17 cellular contexts compared by ENCODE assay signal in genomic region chr11:114397349-114397982, GRCh38. TPM values are rescaled to one million over a fixed set of nuclear protein-coding genes. Genes with fewer than 3 reads are reported as not detected.
A peak's percentile ranks its signal among the peaks of the same experiment; 100 is the strongest.
DNase-seq lines count a peak whose midpoint lies in the region; ATAC-seq and TF ChIP-seq lines count a peak whose summit lies in the region.
"Had no signal": no experiment of that assay in that cellular context is flagged by ENCODE, and none has a peak within 500 bp of the region (broad histone marks: within the 10 kb centered on the region; RNA-seq: fewer than 3 reads in every experiment).

No MANE protein-coding gene starts in this region.

- no peaks in the 10 kb centered on the region for H3K27me3 ChIP-seq in PC-3 (ENCODE audit: low read length)

- no peaks in the 10 kb centered on the region for H3K27me3 Mint-ChIP-seq in activated naive CD4-positive, alpha-beta T cell treated with anti-CD3 and anti-CD28 coated beads, Interleukin-2, amount 50 U/mL, for 24 hours
- no peaks in the 10 kb centered on the region for H3K27me3 Mint-ChIP-seq in type B pancreatic cell
- H3K27me3 Mint-ChIP-seq: natural killer cell treated with Interleukin-12 subunit alpha and Interleukin-12 subunit beta and Interleukin-15 and Interleukin-18, amount 100 ng/mL, for 72 hours; progenitor cell of endocrine pancreas had no signal

- no peak overlapping the region for H3K9ac ChIP-seq in PC-3 (ENCODE audit: low read length)

- peaks cover 40% of the 10 kb centered on the region for H3K79me2 ChIP-seq in PC-3 (ENCODE audit: low read length)

- H3K27ac Mint-ChIP-seq in activated naive CD4-positive, alpha-beta T cell treated with anti-CD3 and anti-CD28 coated beads, Interleukin-2, amount 50 U/mL, for 24 hours: peak overlapping the region; percentile 76
- H3K27ac Mint-ChIP-seq in type B pancreatic cell: peak overlapping the region; percentile 29
- H3K27ac Mint-ChIP-seq: progenitor cell of endocrine pancreas had no signal

- H3K4me1 Mint-ChIP-seq in activated naive CD4-positive, alpha-beta T cell treated with anti-CD3 and anti-CD28 coated beads, Interleukin-2, amount 50 U/mL, for 24 hours: peaks cover 40% of the 10 kb centered on the region
- peaks cover 16% of the 10 kb centered on the region for H3K4me1 Mint-ChIP-seq in type B pancreatic cell (ENCODE audit: unreplicated experiment)

- no peaks in the 10 kb centered on the region for H3K9me2 ChIP-seq in PC-3 (replicated peaks; ENCODE audit: low read length)

- H4K20me1 ChIP-seq in PC-3 (ENCODE audit: low read length): no peaks in the 10 kb centered on the region

- no peak for TF ChIP-seq CTCF in PC-3 (conservative IDR thresholded peaks at IDR 0.05; ENCODE audit: low read depth, low read length)
- no peak for TF ChIP-seq CTCF in type B pancreatic cell (conservative IDR thresholded peaks at IDR 0.05)

- no peaks in the 10 kb centered on the region for H3K9me3 ChIP-seq in PC-3 (ENCODE audit: low read length)

- no peaks in the 10 kb centered on the region for H3F3A ChIP-seq in PC-3 (ENCODE audit: low read length, unreplicated experiment)

- peak overlapping the region; percentile 80 for H3K4me2 ChIP-seq in PC-3 (ENCODE audit: low read length)

- ATAC-seq in PC-3 (no peak; the same call in 1 of the 2 replicates), GM19351 (IDR thresholded peaks at IDR 0.05; ENCODE audit: unreplicated experiment) (no peak)
- ATAC-seq: natural killer cell treated with Interleukin-12 subunit alpha and Interleukin-12 subunit beta and Interleukin-15 and Interleukin-18, amount 100 ng/mL, for 72 hours had no signal

- no peaks in the 10 kb centered on the region for H3K36me3 ChIP-seq in PC-3 (ENCODE audit: low read depth, low read length)

- H3K4me1 ChIP-seq in PC-3 (ENCODE audit: insufficient read depth, low read length): peaks cover 40% of the 10 kb centered on the region

- no TSS peak for BruUV-seq in PC-3 (replicated peaks; lab: Mats Ljungman, UMichigan)

- peak overlapping the region; percentile 8 for H3K4me3 Mint-ChIP-seq in activated naive CD4-positive, alpha-beta T cell treated with anti-CD3 and anti-CD28 coated beads, Interleukin-2, amount 50 U/mL, for 24 hours
- peak overlapping the region; percentile 29 for H3K4me3 Mint-ChIP-seq in type B pancreatic cell
- H3K4me3 Mint-ChIP-seq: natural killer cell treated with Interleukin-12 subunit alpha and Interleukin-12 subunit beta and Interleukin-15 and Interleukin-18, amount 100 ng/mL, for 72 hours had no signal

- DNase-seq in activated naive CD4-positive, alpha-beta T cell (lab: John Stamatoyannopoulos, UW): no peak
- DNase-seq in PC-3 (peak; percentile 63), foreskin melanocyte (peak; percentile 84), type B pancreatic cell (ENCODE audit: extremely low spot score, unreplicated experiment) (no peak), EL (no peak), NCI-H2107 treated with DMSO at 0.1 percent for 48 hours (lab: John Stamatoyannopoulos, UW; ENCODE audit: unreplicated experiment) (no peak)
- DNase-seq: ACHN; activated CD4-positive, alpha-beta T cell treated with anti-CD3 and anti-CD28 coated beads for 1 hour; amygdala; kidney; mesendoderm; NCI-H510A treated with DMSO at 0.1 percent for 48 hours; stimulated activated CD8-positive, alpha-beta memory T cell treated with anti-CD3 and anti-CD28 coated beads, Interleukin-4, amount 100 ng/mL, for 48 hours had no signal

- no peak overlapping the region for H2AFZ ChIP-seq in PC-3 (ENCODE audit: low read length)

- CTCF ChIA-PET in PC-3 (lab: Charles Lee): no interaction called here

- H3K4me3 ChIP-seq in PC-3 (ENCODE audit: low read length): peak overlapping the region; percentile 94; the same call in 1 of the 2 replicates

- peaks cover 8% of the 10 kb centered on the region for H3K36me3 Mint-ChIP-seq in activated naive CD4-positive, alpha-beta T cell treated with anti-CD3 and anti-CD28 coated beads, Interleukin-2, amount 50 U/mL, for 24 hours
- H3K36me3 Mint-ChIP-seq in type B pancreatic cell: peaks cover 5% of the 10 kb centered on the region

- H3K9me3 Mint-ChIP-seq in activated naive CD4-positive, alpha-beta T cell treated with anti-CD3 and anti-CD28 coated beads, Interleukin-2, amount 50 U/mL, for 24 hours: no peaks in the 10 kb centered on the region
- H3K9me3 Mint-ChIP-seq in type B pancreatic cell: no peaks in the 10 kb centered on the region
- H3K9me3 Mint-ChIP-seq: natural killer cell treated with Interleukin-12 subunit alpha and Interleukin-12 subunit beta and Interleukin-15 and Interleukin-18, amount 100 ng/mL, for 72 hours had no signal

- POLR2A ChIA-PET in PC-3 (lab: Charles Lee; ENCODE audit: unreplicated experiment): no interaction called here

- intact Hi-C loops in PC-3 (cut with micrococcal nuclease): no loop called here

- peak overlapping the region; percentile 92 for H3K27ac ChIP-seq in PC-3 (ENCODE audit: low read length)

RNA-seq across cellular contexts. Expression of gene C11orf71, which starts 2.8 kb away (rescaled TPM):
- total RNA-seq in PC-3 (2014; rRNA removed): 5.0 and 8.1 TPM in 2 replicates
- 11.8 and 15.5 TPM in 2 replicates for total RNA-seq in type B pancreatic cell (ENCODE audit: low replicate concordance)

RNA-seq across cellular contexts. Expression of gene RBM7, which starts 3.0 kb away (rescaled TPM):
- 18.4 and 30.1 TPM in 2 replicates for total RNA-seq in PC-3 (2014; rRNA removed)
- total RNA-seq in type B pancreatic cell (ENCODE audit: low replicate concordance): 32.6 and 53.8 TPM in 2 replicates

RNA-seq across cellular contexts. Expression of gene REXO2, which starts 41.8 kb away (rescaled TPM):
- total RNA-seq in PC-3 (2014; rRNA removed) (145 and 181 TPM in 2 replicates), type B pancreatic cell (ENCODE audit: low replicate concordance) (84.9 and 166 TPM in 2 replicates)

Comparison
In these comparisons a context has a peak if more than half of its experiments do, and no peak if none do; other contexts are left out.
1. DNase-seq: peak in PC-3 (single experiment) and foreskin melanocyte (single experiment); none in activated naive CD4-positive, alpha-beta T cell (0 of 4), type B pancreatic cell (single experiment), EL (single experiment) and NCI-H2107 treated with DMSO at 0.1 percent for 48 hours (single experiment).